25 cellular contexts compared by ENCODE assay signal in genomic region chr20:12906401-12906800, GRCh38.
"Had no signal": no experiment of that assay in that cellular context is flagged by ENCODE, and none has a peak within 500 bp of the region (broad histone marks: within the 10 kb centered on the region; RNA-seq: fewer than 3 reads in every experiment).

No MANE protein-coding gene starts in this region.

- H3K4me3 Mint-ChIP-seq: naive thymus-derived CD8-positive, alpha-beta T cell; natural killer cell treated with Interleukin-12 subunit alpha and Interleukin-12 subunit beta and Interleukin-15 and Interleukin-18, amount 100 ng/mL, for 72 hours; stimulated activated effector memory CD8-positive, alpha-beta T cell treated with anti-CD3 and anti-CD28 coated beads, Interleukin-12 subunit alpha, Interleukin-12 subunit beta, amount 100 ng/mL, for 72 hours; stimulated activated naive B cell treated with anti-CD40 and anti-IgM and Interleukin-4, amounts not matched to agents 10 μg/mL and 1 μg/mL and 100 μg/mL, for 72 hours; stimulated activated naive CD8-positive, alpha-beta T cell treated with anti-CD3 and anti-CD28 coated beads, Interleukin-15, Interleukin-2, amounts not matched to agents 100 ng/mL and 50 ng/mL, for 24 hours had no signal

- H3K4me3 ChIP-seq: pancreas, prostate gland, right lobe of liver, sigmoid colon, stomach, thoracic aorta, thyroid gland, tibial nerve, upper lobe of left lung, vagina had no signal

- H3K4me1 ChIP-seq: pancreas, prostate gland, right lobe of liver, sigmoid colon, stomach, tibial nerve, upper lobe of left lung, vagina had no signal

- H3K27me3 ChIP-seq: neutrophil, pancreas, right lobe of liver, sigmoid colon, stomach, thyroid gland, tibial nerve, upper lobe of left lung, vagina had no signal

- DNase-seq: naive thymus-derived CD8-positive, alpha-beta T cell; nucleus accumbens; pancreas; right cardiac atrium; right lobe of liver; sigmoid colon; small intestine; stimulated activated CD4-positive, alpha-beta T cell treated with anti-CD3 and anti-CD28 coated beads, Interleukin-15, amount 100 ng/mL, for 24 hours; stimulated activated CD4-positive, alpha-beta T cell treated with anti-CD3 and anti-CD28 coated beads, Interleukin-2, amount 100 ng/mL, for 24 hours; stimulated activated CD4-positive, alpha-beta T cell treated with anti-CD3 and anti-CD28 coated beads, Interleukin-2, amount 100 ng/mL, for 48 hours; stimulated activated CD4-positive, alpha-beta T cell treated with anti-CD3 and anti-CD28 coated beads, Interleukin-4, amount 100 ng/mL, for 24 hours; stimulated activated naive B cell treated with anti-CD40 and anti-IgM and Interleukin-4, amounts not matched to agents 10 μg/mL and 1 μg/mL and 100 μg/mL, for 72 hours; stimulated activated naive CD4-positive, alpha-beta T cell treated with Interleukin-2 at 50 U/mL for 16 hours; stomach; thyroid gland; trophoblast cell; upper lobe of left lung had no signal

- H3K4me1 Mint-ChIP-seq: naive thymus-derived CD8-positive, alpha-beta T cell; stimulated activated effector memory CD8-positive, alpha-beta T cell treated with anti-CD3 and anti-CD28 coated beads, Interleukin-12 subunit alpha, Interleukin-12 subunit beta, amount 100 ng/mL, for 72 hours; stimulated activated naive B cell treated with anti-CD40 and anti-IgM and Interleukin-4, amounts not matched to agents 10 μg/mL and 1 μg/mL and 100 μg/mL, for 72 hours had no signal

- H3K9me3 Mint-ChIP-seq: naive thymus-derived CD8-positive, alpha-beta T cell; natural killer cell treated with Interleukin-12 subunit alpha and Interleukin-12 subunit beta and Interleukin-15 and Interleukin-18, amount 100 ng/mL, for 72 hours; stimulated activated naive B cell treated with anti-CD40 and anti-IgM and Interleukin-4, amounts not matched to agents 10 μg/mL and 1 μg/mL and 100 μg/mL, for 72 hours; stimulated activated naive CD8-positive, alpha-beta T cell treated with anti-CD3 and anti-CD28 coated beads, Interleukin-15, Interleukin-2, amounts not matched to agents 100 ng/mL and 50 ng/mL, for 24 hours had no signal

- H3K27ac Mint-ChIP-seq: naive thymus-derived CD8-positive, alpha-beta T cell; natural killer cell treated with Interleukin-12 subunit alpha and Interleukin-12 subunit beta and Interleukin-15 and Interleukin-18, amount 100 ng/mL, for 72 hours; stimulated activated effector memory CD8-positive, alpha-beta T cell treated with anti-CD3 and anti-CD28 coated beads, Interleukin-12 subunit alpha, Interleukin-12 subunit beta, amount 100 ng/mL, for 72 hours; stimulated activated naive B cell treated with anti-CD40 and anti-IgM and Interleukin-4, amounts not matched to agents 10 μg/mL and 1 μg/mL and 100 μg/mL, for 72 hours; stimulated activated naive CD8-positive, alpha-beta T cell treated with anti-CD3 and anti-CD28 coated beads, Interleukin-15, Interleukin-2, amounts not matched to agents 100 ng/mL and 50 ng/mL, for 24 hours had no signal

- H3K9me3 ChIP-seq: neutrophil, pancreas, prostate gland, right lobe of liver, sigmoid colon, stomach, thoracic aorta, thyroid gland, tibial nerve, upper lobe of left lung, vagina had no signal

- H3K36me3 ChIP-seq: neutrophil, pancreas, prostate gland, right lobe of liver, sigmoid colon, stomach, thoracic aorta, thyroid gland, tibial nerve, upper lobe of left lung, vagina had no signal

- H3K27ac ChIP-seq: neutrophil, pancreas, prostate gland, right lobe of liver, sigmoid colon, stomach, thoracic aorta, thyroid gland, tibial nerve, upper lobe of left lung, vagina had no signal

- ATAC-seq: naive thymus-derived CD8-positive, alpha-beta T cell; natural killer cell treated with Interleukin-12 subunit alpha and Interleukin-12 subunit beta and Interleukin-15 and Interleukin-18, amount 100 ng/mL, for 72 hours; pancreas; right cardiac atrium; right lobe of liver; stimulated activated effector memory CD8-positive, alpha-beta T cell treated with anti-CD3 and anti-CD28 coated beads, Interleukin-12 subunit alpha, Interleukin-12 subunit beta, amount 100 ng/mL, for 72 hours; stimulated activated naive B cell treated with anti-CD40 and anti-IgM and Interleukin-4, amounts not matched to agents 10 μg/mL and 1 μg/mL and 100 μg/mL, for 72 hours had no signal

- H3K36me3 Mint-ChIP-seq: naive thymus-derived CD8-positive, alpha-beta T cell; natural killer cell treated with Interleukin-12 subunit alpha and Interleukin-12 subunit beta and Interleukin-15 and Interleukin-18, amount 100 ng/mL, for 72 hours; stimulated activated effector memory CD8-positive, alpha-beta T cell treated with anti-CD3 and anti-CD28 coated beads, Interleukin-12 subunit alpha, Interleukin-12 subunit beta, amount 100 ng/mL, for 72 hours; stimulated activated naive B cell treated with anti-CD40 and anti-IgM and Interleukin-4, amounts not matched to agents 10 μg/mL and 1 μg/mL and 100 μg/mL, for 72 hours had no signal
